ENCODE assay signal across 22 cellular contexts in the genomic region with DNA sequence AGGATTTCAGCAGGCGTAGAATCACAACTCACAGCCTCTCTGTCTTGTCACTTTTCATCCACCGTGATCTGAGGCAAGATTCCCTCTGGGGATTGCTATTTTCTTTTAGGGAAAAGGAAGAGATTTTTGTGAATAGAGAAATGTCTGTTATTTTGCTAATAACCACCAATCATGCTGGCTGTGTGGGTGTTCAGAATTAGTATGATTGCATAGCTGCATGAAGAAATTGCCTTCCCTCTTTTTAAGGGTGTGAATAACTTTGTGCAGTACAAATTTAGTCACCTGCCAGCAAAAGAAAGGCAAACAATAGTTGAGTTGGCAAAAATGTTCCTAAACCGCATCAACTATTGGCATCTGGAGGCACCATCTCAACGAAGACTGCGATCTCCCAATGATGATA.
DNase-seq lines count a peak whose midpoint lies in the region; ATAC-seq and TF ChIP-seq lines count a peak whose summit lies in the region.
"Had no signal": no experiment of that assay in that cellular context is flagged by ENCODE, and none has a peak within 500 bp of the region (broad histone marks: within the 10 kb centered on the region; RNA-seq: fewer than 3 reads in every experiment).

No MANE protein-coding gene starts in this region.

- no peak overlapping the region for H3K27ac ChIP-seq in naive thymus-derived CD4-positive, alpha-beta T cell (ENCODE audit: low read depth, low read length)
- H3K27ac ChIP-seq: ascending aorta, right atrium auricular region, SK-N-MC had no signal

- peak overlapping the region; percentile 42 for H3K4me3 Mint-ChIP-seq in activated naive CD4-positive, alpha-beta T cell treated with anti-CD3 and anti-CD28 coated beads, Interleukin-2, amount 10 ng/mL, durations not matched to agents 7 days and 5 days
- H3K4me3 Mint-ChIP-seq in activated CD8-positive, alpha-beta T cell treated with anti-CD3 and anti-CD28 coated beads for 36 hours, result no peak overlapping the region
- peak overlapping the region in 3 of 5 donors; percentile 6 to 44 (median 36) for H3K4me3 Mint-ChIP-seq in immature natural killer cell
- H3K4me3 Mint-ChIP-seq in stimulated activated effector memory CD8-positive, alpha-beta T cell treated with anti-CD3 and anti-CD28 coated beads, Interleukin-12 subunit alpha, Interleukin-12 subunit beta, amount 100 ng/mL, for 72 hours, result peak overlapping the region; percentile 46
- H3K4me3 Mint-ChIP-seq in naive thymus-derived CD4-positive, alpha-beta T cell, result peak overlapping the region in 1 of 10 donors; percentile 73

- no peaks in the 10 kb centered on the region for H3K27me3 ChIP-seq in naive thymus-derived CD4-positive, alpha-beta T cell (ENCODE audit: control insufficient read depth in 2 of 2, insufficient read depth in 2 of 2, low read length in 2 of 2)
- H3K27me3 ChIP-seq: ascending aorta, right atrium auricular region had no signal

- peak overlapping the region; percentile 91 for H3K27ac Mint-ChIP-seq in activated naive CD4-positive, alpha-beta T cell treated with anti-CD3 and anti-CD28 coated beads, Interleukin-2, amount 10 ng/mL, durations not matched to agents 7 days and 5 days
- no peak overlapping the region for H3K27ac Mint-ChIP-seq in activated naive CD4-positive, alpha-beta T cell treated with anti-CD3 and anti-CD28 coated beads, Interleukin-2, amount 50 U/mL, for 72 hours
- H3K27ac Mint-ChIP-seq in activated CD8-positive, alpha-beta T cell treated with anti-CD3 and anti-CD28 coated beads for 36 hours, result peak overlapping the region; percentile 61
- peak overlapping the region; percentile 34 to 92 (median 86) for H3K27ac Mint-ChIP-seq in immature natural killer cell
- H3K27ac Mint-ChIP-seq in stimulated activated effector memory CD8-positive, alpha-beta T cell treated with anti-CD3 and anti-CD28 coated beads, Interleukin-12 subunit alpha, Interleukin-12 subunit beta, amount 100 ng/mL, for 72 hours, result peak overlapping the region; percentile 94
- peak overlapping the region in 3 of 9 donors; percentile 38 to 81 (median 44) for H3K27ac Mint-ChIP-seq in naive thymus-derived CD4-positive, alpha-beta T cell

- H3K36me3 Mint-ChIP-seq in activated naive CD4-positive, alpha-beta T cell treated with anti-CD3 and anti-CD28 coated beads, Interleukin-2, amount 10 ng/mL, durations not matched to agents 7 days and 5 days, result peaks cover 68% of the 10 kb centered on the region
- H3K36me3 Mint-ChIP-seq in activated naive CD4-positive, alpha-beta T cell treated with anti-CD3 and anti-CD28 coated beads, Interleukin-2, amount 50 U/mL, for 72 hours, result no peaks in the 10 kb centered on the region
- H3K36me3 Mint-ChIP-seq in activated CD8-positive, alpha-beta T cell treated with anti-CD3 and anti-CD28 coated beads for 36 hours (ENCODE audit: low read depth), result peaks cover 18% of the 10 kb centered on the region
- peaks cover 14 to 24% (median 19%) of the 10 kb centered on the region in 3 donors for H3K36me3 Mint-ChIP-seq in immature natural killer cell
- peaks cover 70% of the 10 kb centered on the region for H3K36me3 Mint-ChIP-seq in stimulated activated effector memory CD8-positive, alpha-beta T cell treated with anti-CD3 and anti-CD28 coated beads, Interleukin-12 subunit alpha, Interleukin-12 subunit beta, amount 100 ng/mL, for 72 hours
- H3K36me3 Mint-ChIP-seq in naive thymus-derived CD4-positive, alpha-beta T cell, result peaks cover 0 to 54% (median 34%) of the 10 kb centered on the region in 5 donors

- H3K27me3 Mint-ChIP-seq in activated naive CD4-positive, alpha-beta T cell treated with anti-CD3 and anti-CD28 coated beads, Interleukin-2, amount 10 ng/mL, durations not matched to agents 7 days and 5 days, result no peaks in the 10 kb centered on the region
- no peaks in the 10 kb centered on the region for H3K27me3 Mint-ChIP-seq in activated CD8-positive, alpha-beta T cell treated with anti-CD3 and anti-CD28 coated beads for 36 hours
- peaks cover 0 to 2% (median 0%) of the 10 kb centered on the region in 3 donors for H3K27me3 Mint-ChIP-seq in immature natural killer cell (ENCODE audit: low read depth in 3 of 3)
- H3K27me3 Mint-ChIP-seq in naive thymus-derived CD4-positive, alpha-beta T cell, result no peaks in the 10 kb centered on the region

- no peak for ATAC-seq in activated naive CD4-positive, alpha-beta T cell treated with anti-CD3 and anti-CD28 coated beads, Interleukin-2, amount 50 U/mL, for 72 hours
- no peak for ATAC-seq in activated CD8-positive, alpha-beta T cell treated with anti-CD3 and anti-CD28 coated beads for 36 hours
- ATAC-seq in stimulated activated effector memory CD8-positive, alpha-beta T cell treated with anti-CD3 and anti-CD28 coated beads, Interleukin-12 subunit alpha, Interleukin-12 subunit beta, amount 100 ng/mL, for 72 hours, result no peak
- no peak for ATAC-seq in naive thymus-derived CD4-positive, alpha-beta T cell
- no peak for ATAC-seq in left ventricle myocardium superior
- ATAC-seq: left lobe of liver had no signal

- TF ChIP-seq CTCF in activated CD8-positive, alpha-beta T cell treated with anti-CD3 and anti-CD28 coated beads for 36 hours (IDR thresholded peaks at IDR 0.05), result no peak

- CTCF ChIA-PET in activated naive CD4-positive, alpha-beta T cell treated with anti-CD3 and anti-CD28 coated beads, Interleukin-2, amount 10 ng/mL, durations not matched to agents 7 days and 5 days (lab: Charles Lee), result no interaction called here
- CTCF ChIA-PET in activated CD8-positive, alpha-beta T cell treated with anti-CD3 and anti-CD28 coated beads for 36 hours (lab: Charles Lee), result no interaction called here
- CTCF ChIA-PET in naive thymus-derived CD4-positive, alpha-beta T cell (lab: Charles Lee), result no interaction called here

- H3K9me3 Mint-ChIP-seq in activated naive CD4-positive, alpha-beta T cell treated with anti-CD3 and anti-CD28 coated beads, Interleukin-2, amount 10 ng/mL, durations not matched to agents 7 days and 5 days, result no peaks in the 10 kb centered on the region
- H3K9me3 Mint-ChIP-seq in activated naive CD4-positive, alpha-beta T cell treated with anti-CD3 and anti-CD28 coated beads, Interleukin-2, amount 50 U/mL, for 72 hours, result no peaks in the 10 kb centered on the region
- H3K9me3 Mint-ChIP-seq in activated CD8-positive, alpha-beta T cell treated with anti-CD3 and anti-CD28 coated beads for 36 hours, result no peaks in the 10 kb centered on the region
- H3K9me3 Mint-ChIP-seq in immature natural killer cell, result no peaks in the 10 kb centered on the region
- H3K9me3 Mint-ChIP-seq in stimulated activated effector memory CD8-positive, alpha-beta T cell treated with anti-CD3 and anti-CD28 coated beads, Interleukin-12 subunit alpha, Interleukin-12 subunit beta, amount 100 ng/mL, for 72 hours, result no peaks in the 10 kb centered on the region
- H3K9me3 Mint-ChIP-seq in naive thymus-derived CD4-positive, alpha-beta T cell, result no peaks in the 10 kb centered on the region

- H3K4me1 ChIP-seq in naive thymus-derived CD4-positive, alpha-beta T cell (ENCODE audit: control insufficient read depth in 2 of 2, insufficient read depth in 2 of 2, low read length in 2 of 2), result peaks cover 8 to 42% of the 10 kb centered on the region in 2 donors

- peaks cover 82% of the 10 kb centered on the region for H3K4me1 Mint-ChIP-seq in activated naive CD4-positive, alpha-beta T cell treated with anti-CD3 and anti-CD28 coated beads, Interleukin-2, amount 10 ng/mL, durations not matched to agents 7 days and 5 days
- H3K4me1 Mint-ChIP-seq in activated CD8-positive, alpha-beta T cell treated with anti-CD3 and anti-CD28 coated beads for 36 hours (ENCODE audit: low read depth), result peaks cover 53% of the 10 kb centered on the region
- H3K4me1 Mint-ChIP-seq in immature natural killer cell, result peaks cover 72 to 89% of the 10 kb centered on the region in 2 donors
- peaks cover 57% of the 10 kb centered on the region for H3K4me1 Mint-ChIP-seq in stimulated activated effector memory CD8-positive, alpha-beta T cell treated with anti-CD3 and anti-CD28 coated beads, Interleukin-12 subunit alpha, Interleukin-12 subunit beta, amount 100 ng/mL, for 72 hours
- H3K4me1 Mint-ChIP-seq in naive thymus-derived CD4-positive, alpha-beta T cell, result peaks cover 6 to 61% (median 44%) of the 10 kb centered on the region in 7 donors

- intact Hi-C loops in activated CD8-positive, alpha-beta T cell treated with anti-CD3 and anti-CD28 coated beads for 36 hours (cut with micrococcal nuclease), result loop anchor here (5.0 kb wide), 1 partner anchor 59 kb away; a partner anchor contains a TSS
- intact Hi-C loops in naive thymus-derived CD4-positive, alpha-beta T cell (cut with micrococcal nuclease), result loop anchor here in 1 of 2 donors (5.0 kb wide), 2 partner anchors 59 to 214 kb away; a partner anchor contains a TSS
- intact Hi-C loops in left ventricle myocardium superior (cut with micrococcal nuclease), result no loop called here

- POLR2A ChIA-PET in activated CD8-positive, alpha-beta T cell treated with anti-CD3 and anti-CD28 coated beads for 36 hours (lab: Charles Lee), result no interaction called here
- POLR2A ChIA-PET in naive thymus-derived CD4-positive, alpha-beta T cell (lab: Charles Lee), result no interaction called here

- DNase-seq in activated naive CD4-positive, alpha-beta T cell treated with anti-CD3 and anti-CD28 coated beads, Interleukin-2, amount 10 ng/mL, durations not matched to agents 7 days and 5 days, result no peak
- DNase-seq in activated naive CD4-positive, alpha-beta T cell treated with anti-CD3 and anti-CD28 coated beads, Interleukin-2, amount 50 U/mL, for 72 hours (ENCODE audit: low spot score in 2 of 2), result no peak
- DNase-seq in activated CD8-positive, alpha-beta T cell treated with anti-CD3 and anti-CD28 coated beads for 36 hours, result no peak
- DNase-seq in immature natural killer cell, result no peak
- no peak for DNase-seq in stimulated activated effector memory CD8-positive, alpha-beta T cell treated with anti-CD3 and anti-CD28 coated beads, Interleukin-12 subunit alpha, Interleukin-12 subunit beta, amount 100 ng/mL, for 72 hours (ENCODE audit: low spot score in 2 of 2)
- DNase-seq in COLO668 (lab: John Stamatoyannopoulos, UW; ENCODE audit: unreplicated experiment), result no peak
- DNase-seq in naive thymus-derived CD4-positive, alpha-beta T cell, result no peak
- no peak for DNase-seq in left ventricle myocardium superior
- DNase-seq: activated naive CD4-positive, alpha-beta T cell; activated T-cell treated with anti-CD3 and anti-CD28 coated beads for 4 hours; central memory CD4-positive, alpha-beta T cell; mesendoderm; NCI-H1048; NCI-H1694 treated with DMSO at 0.1 percent for 48 hours; NCI-H2171 treated with DMSO at 0.1 percent for 48 hours; NCI-H524; stimulated activated CD4-positive, alpha-beta T cell treated with anti-CD3 and anti-CD28 coated beads, Interleukin-4, amount 100 ng/mL, for 1 hour; T1000 had no signal

- no peak overlapping the region for H3K4me3 ChIP-seq in naive thymus-derived CD4-positive, alpha-beta T cell (ENCODE audit: low read length)
- H3K4me3 ChIP-seq: ascending aorta, right atrium auricular region, SK-N-MC had no signal

- H3K36me3 ChIP-seq in naive thymus-derived CD4-positive, alpha-beta T cell (ENCODE audit: control insufficient read depth in 2 of 3, insufficient read depth in 3 of 3, low read length in 3 of 3), result peaks cover 0 to 13% (median 0%) of the 10 kb centered on the region in 3 experiments
- H3K36me3 ChIP-seq: ascending aorta had no signal

- no peaks in the 10 kb centered on the region for H3K9me3 ChIP-seq in naive thymus-derived CD4-positive, alpha-beta T cell (ENCODE audit: control insufficient read depth in 2 of 3, low read length in 3 of 3)
- H3K9me3 ChIP-seq: ascending aorta, right atrium auricular region had no signal

Comparison
In these comparisons a context has a peak if more than half of its experiments do, and no peak if none do; other contexts are left out.
1. H3K27ac Mint-ChIP-seq: peak in activated naive CD4-positive, alpha-beta T cell treated with anti-CD3 and anti-CD28 coated beads, Interleukin-2, amount 10 ng/mL, durations not matched to agents 7 days and 5 days (single experiment), activated CD8-positive, alpha-beta T cell treated with anti-CD3 and anti-CD28 coated beads for 36 hours (single experiment), immature natural killer cell (6 of 6) and stimulated activated effector memory CD8-positive, alpha-beta T cell treated with anti-CD3 and anti-CD28 coated beads, Interleukin-12 subunit alpha, Interleukin-12 subunit beta, amount 100 ng/mL, for 72 hours (single experiment); none in activated naive CD4-positive, alpha-beta T cell treated with anti-CD3 and anti-CD28 coated beads, Interleukin-2, amount 50 U/mL, for 72 hours (0 of 2).